In the genomic region with DNA sequence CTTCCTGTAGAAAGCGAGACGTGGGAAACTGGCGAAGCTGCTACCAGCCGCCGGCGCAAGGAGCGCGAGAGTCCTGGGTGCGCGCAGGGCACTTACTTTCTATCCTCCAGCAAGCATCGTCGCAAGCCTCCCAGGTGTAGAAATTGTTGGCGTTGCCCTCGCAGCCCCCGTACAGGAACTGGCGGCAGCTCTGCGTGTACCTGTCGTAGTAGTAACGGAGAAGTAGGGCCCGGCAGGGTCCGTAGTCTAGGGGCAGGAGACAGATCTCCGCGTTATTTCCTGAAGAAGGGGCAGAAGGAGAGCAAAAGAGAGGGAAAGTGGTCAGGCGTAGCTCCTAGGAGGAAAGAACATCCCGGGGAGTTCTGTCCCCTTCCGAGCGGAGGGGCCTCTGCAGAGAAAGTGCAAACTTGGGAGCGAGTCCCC, we compare ENCODE assay signal across 8 cellular contexts. TPM values are rescaled to one million over a fixed set of nuclear protein-coding genes. Genes with fewer than 3 reads are reported as not detected.
DNase-seq lines count a peak whose midpoint lies in the region; ATAC-seq and TF ChIP-seq lines count a peak whose summit lies in the region.

No MANE protein-coding gene starts in this region.

- no peaks in the 10 kb centered on the region for H3K27me3 ChIP-seq in SK-N-SH (ENCODE audit: insufficient read depth)

- peak overlapping the region; percentile 51 for H3K9ac ChIP-seq in SK-N-SH

- H3K27ac Mint-ChIP-seq in activated CD4-positive, alpha-beta T cell treated with anti-CD3 and anti-CD28 coated beads, Interleukin-2, amount 10 ng/mL, durations not matched to agents 7 days and 5 days: no peak overlapping the region

- peaks cover 56% of the 10 kb centered on the region for H3K27me3 Mint-ChIP-seq in activated CD4-positive, alpha-beta T cell treated with anti-CD3 and anti-CD28 coated beads, Interleukin-2, amount 10 ng/mL, durations not matched to agents 7 days and 5 days

- H3K9me2 ChIP-seq in SK-N-SH: 0 out of 2 replicates have a peak, but pooled peaks cover 3% of the 10 kb centered on the region

- no peaks in the 10 kb centered on the region for H3K36me3 Mint-ChIP-seq in activated CD4-positive, alpha-beta T cell treated with anti-CD3 and anti-CD28 coated beads, Interleukin-2, amount 10 ng/mL, durations not matched to agents 7 days and 5 days (ENCODE audit: low read depth)

- peak overlapping the region; percentile 95 for H2AFZ ChIP-seq in SK-N-SH (ENCODE audit: low read depth)

- peaks cover 0 to 9% of the 10 kb centered on the region in 2 experiments for H3K36me3 ChIP-seq in SK-N-SH (replicated peaks in 1 of 2; ENCODE audit: control insufficient read depth in 1 of 2, insufficient read depth in 2 of 2, low read length in 1 of 2)

- peaks cover 7% of the 10 kb centered on the region for H3F3A ChIP-seq in SK-N-SH (replicated peaks; ENCODE audit: insufficient read depth)

- ATAC-seq in HG02870 (IDR thresholded peaks at IDR 0.05; ENCODE audit: unreplicated experiment) (peak; percentile 37), omental fat pad (ENCODE audit: low FRiP score) (peak; percentile 41)

- CTCF ChIA-PET in activated CD4-positive, alpha-beta T cell treated with anti-CD3 and anti-CD28 coated beads, Interleukin-2, amount 10 ng/mL, durations not matched to agents 7 days and 5 days (lab: Charles Lee): interaction anchor here (1.0 kb wide), 1 partner anchor 11 kb away, joined by 3 read pairs; no protein-coding TSS in a partner anchor
- CTCF ChIA-PET in SK-N-SH (lab: Yijun Ruan, JAX): interaction anchor here (0.7 to 5.8 kb wide), 26 partner anchors 8 to 1587 kb away, joined by 3 to 38 read pairs (median 4); partner anchors contain the start of gene GNG11

- peaks cover 10% of the 10 kb centered on the region for H3K4me1 Mint-ChIP-seq in activated CD4-positive, alpha-beta T cell treated with anti-CD3 and anti-CD28 coated beads, Interleukin-2, amount 10 ng/mL, durations not matched to agents 7 days and 5 days

- TF ChIP-seq CTCF in SK-N-SH (IDR thresholded peaks at IDR 0.05) (peak; percentile 23; the same call in 1 of the 2 replicates), fibroblast of pulmonary artery (IDR thresholded peaks at IDR 0.05; ENCODE audit: low read length, missing control alignments) (peak; percentile 11), omental fat pad (IDR thresholded peaks at IDR 0.05) (no peak)

- H3K4me2 ChIP-seq in SK-N-SH: peak overlapping the region; percentile 96

- H3K4me3 Mint-ChIP-seq in activated CD4-positive, alpha-beta T cell treated with anti-CD3 and anti-CD28 coated beads, Interleukin-2, amount 10 ng/mL, durations not matched to agents 7 days and 5 days: peak overlapping the region; percentile 42

- POLR2A ChIA-PET in activated CD4-positive, alpha-beta T cell treated with anti-CD3 and anti-CD28 coated beads, Interleukin-2, amount 10 ng/mL, durations not matched to agents 7 days and 5 days (lab: Charles Lee): no interaction called here
- POLR2A ChIA-PET in SK-N-SH (lab: Yijun Ruan, JAX): no interaction called here

- H3K4me3 ChIP-seq in SK-N-SH (ENCODE audit: low read depth in 2 of 2, low read length in 1 of 2): peak overlapping the region; percentile 79 to 80
- peak overlapping the region; percentile 83 for H3K4me3 ChIP-seq in fibroblast of pulmonary artery (replicated peaks; ENCODE audit: low read depth, low read length)

- H3K9me3 Mint-ChIP-seq in activated CD4-positive, alpha-beta T cell treated with anti-CD3 and anti-CD28 coated beads, Interleukin-2, amount 10 ng/mL, durations not matched to agents 7 days and 5 days: no peaks in the 10 kb centered on the region

- no peak for TF ChIP-seq EP300 in SK-N-SH (IDR thresholded peaks at IDR 0.05; ENCODE audit: borderline replicate concordance in 1 of 2, low read depth in 1 of 2, low read length in 1 of 2)

- H3K79me2 ChIP-seq in SK-N-SH (ENCODE audit: insufficient read depth): no peaks in the 10 kb centered on the region

- H3K4me1 ChIP-seq in SK-N-SH (ENCODE audit: control insufficient read depth in 1 of 2, insufficient read depth in 2 of 2, low read depth in 1 of 2, low read length in 1 of 2): peaks cover 0 to 11% of the 10 kb centered on the region in 2 experiments; a peak in 2 of 4 replicates

- H3K27ac ChIP-seq in SK-N-SH (ENCODE audit: low read depth in 2 of 2, low read length in 1 of 2): peak overlapping the region in 1 of 2 experiments; percentile 53; a peak in 1 of 4 replicates

- WGBS in SK-N-SH (ENCODE audit: low lambda C conversion rate): 3% methylated on average over 27 of the region's 28 CpGs

- peak; percentile 39 for TF ChIP-seq RAD21 in SK-N-SH (IDR thresholded peaks at IDR 0.05; ENCODE audit: low read length)

- no peaks in the 10 kb centered on the region for H3K9me3 ChIP-seq in SK-N-SH

- H4K20me1 ChIP-seq in SK-N-SH (ENCODE audit: insufficient read depth): no peaks in the 10 kb centered on the region

- DNase-seq in activated CD4-positive, alpha-beta T cell treated with anti-CD3 and anti-CD28 coated beads, Interleukin-2, amount 10 ng/mL, durations not matched to agents 7 days and 5 days: no peak
- DNase-seq in activated CD4-positive, alpha-beta T cell treated with anti-CD3 and anti-CD28 coated beads, Interleukin-2, amount 50 U/mL, for 4 hours: no peak
- peak; percentile 69 for DNase-seq in SK-N-SH
- peak; percentile 72 for DNase-seq in fibroblast of pulmonary artery (ENCODE audit: low read depth)
- no peak for DNase-seq in omental fat pad (ENCODE audit: low spot score)
- DNase-seq in SHP77 (lab: John Stamatoyannopoulos, UW): no peak
- no peak for DNase-seq in GOT3 (lab: John Stamatoyannopoulos, UW)

TF ChIP-seq in SK-N-SH, 30 proteins besides CTCF, POLR2A, EP300 and RAD21:
- TF ChIP-seq NRF1 (IDR thresholded peaks at IDR 0.05; ENCODE audit: low read depth, low read length) (peak; percentile 20; the same call in 1 of the 2 replicates), MXI1 (IDR thresholded peaks at IDR 0.05; ENCODE audit: low read depth, low read length) (peak; percentile 29; the same call in 1 of the 2 replicates)
- TF ChIP-seq, protein P1, sequence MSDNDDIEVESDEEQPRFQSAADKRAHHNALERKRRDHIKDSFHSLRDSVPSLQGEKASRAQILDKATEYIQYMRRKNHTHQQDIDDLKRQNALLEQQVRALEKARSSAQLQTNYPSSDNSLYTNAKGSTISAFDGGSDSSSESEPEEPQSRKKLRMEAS (IDR thresholded peaks at IDR 0.05; ENCODE audit: low read depth): 0 out of 2 replicates have a peak, but pooled peaks have one; percentile 29
- TF ChIP-seq, protein P2, sequence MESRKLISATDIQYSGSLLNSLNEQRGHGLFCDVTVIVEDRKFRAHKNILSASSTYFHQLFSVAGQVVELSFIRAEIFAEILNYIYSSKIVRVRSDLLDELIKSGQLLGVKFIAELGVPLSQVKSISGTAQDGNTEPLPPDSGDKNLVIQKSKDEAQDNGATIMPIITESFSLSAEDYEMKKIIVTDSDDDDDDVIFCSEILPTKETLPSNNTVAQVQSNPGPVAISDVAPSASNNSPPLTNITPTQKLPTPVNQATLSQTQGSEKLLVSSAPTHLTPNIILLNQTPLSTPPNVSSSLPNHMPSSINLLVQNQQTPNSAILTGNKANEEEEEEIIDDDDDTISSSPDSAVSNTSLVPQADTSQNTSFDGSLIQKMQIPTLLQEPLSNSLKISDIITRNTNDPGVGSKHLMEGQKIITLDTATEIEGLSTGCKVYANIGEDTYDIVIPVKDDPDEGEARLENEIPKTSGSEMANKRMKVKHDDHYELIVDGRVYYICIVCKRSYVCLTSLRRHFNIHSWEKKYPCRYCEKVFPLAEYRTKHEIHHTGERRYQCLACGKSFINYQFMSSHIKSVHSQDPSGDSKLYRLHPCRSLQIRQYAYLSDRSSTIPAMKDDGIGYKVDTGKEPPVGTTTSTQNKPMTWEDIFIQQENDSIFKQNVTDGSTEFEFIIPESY (IDR thresholded peaks at IDR 0.05; ENCODE audit: borderline replicate concordance, low read depth): no peak

RNA-seq across cellular contexts. Expression of gene TFPI2, which starts 0.5 kb away (rescaled TPM):
- not detected for total RNA-seq in activated CD4-positive, alpha-beta T cell treated with anti-CD3 and anti-CD28 coated beads, Interleukin-2, amount 10 ng/mL, durations not matched to agents 7 days and 5 days
- 16.9 and 17.7 TPM in 2 replicates for polyA plus RNA-seq in SK-N-SH (2012; rRNA removed)
- polyA plus RNA-seq in SK-N-SH (2012; cell fraction: cytosol; rRNA removed): 14.4 and 15.5 TPM in 2 replicates
- 9.0 and 11.9 TPM in 2 replicates for polyA plus RNA-seq in SK-N-SH (2012; cell fraction: nucleus; rRNA removed)
- 100 to 1,000 TPM in 2 of 4 donors, 10 to 100 TPM in 2; 16.2 to 181 (median 81.7) TPM for total RNA-seq in omental fat pad

RNA-seq across cellular contexts. Expression of gene GNGT1, which starts 16.3 kb away (rescaled TPM):
- total RNA-seq in activated CD4-positive, alpha-beta T cell treated with anti-CD3 and anti-CD28 coated beads, Interleukin-2, amount 10 ng/mL, durations not matched to agents 7 days and 5 days: not detected
- 0.15 TPM in 1 of 2 replicates, not detected in the other for polyA plus RNA-seq in SK-N-SH (2012; rRNA removed)
- polyA plus RNA-seq in SK-N-SH (2012; cell fraction: cytosol; rRNA removed): 0.08 and 0.13 TPM in 2 replicates
- polyA plus RNA-seq in SK-N-SH (2012; cell fraction: nucleus; rRNA removed): 0.07 and 0.31 TPM in 2 replicates
- not detected for total RNA-seq in omental fat pad

RNA-seq across cellular contexts. Expression of gene GNG11, which starts 31.5 kb away (rescaled TPM):
- total RNA-seq in activated CD4-positive, alpha-beta T cell treated with anti-CD3 and anti-CD28 coated beads, Interleukin-2, amount 10 ng/mL, durations not matched to agents 7 days and 5 days: not detected
- 9.8 and 11.5 TPM in 2 replicates for polyA plus RNA-seq in SK-N-SH (2012; rRNA removed)
- 13.4 and 17.0 TPM in 2 replicates for polyA plus RNA-seq in SK-N-SH (2012; cell fraction: cytosol; rRNA removed)
- 4.4 and 4.7 TPM in 2 replicates for polyA plus RNA-seq in SK-N-SH (2012; cell fraction: nucleus; rRNA removed)
- 100 to 1,000 TPM in 1 of 4 donors, 10 to 100 TPM in 3; 23.9 to 106 (median 40.9) TPM for total RNA-seq in omental fat pad

Comparison
In these comparisons a context has a peak if more than half of its experiments do, and no peak if none do; other contexts are left out.
1. DNase-seq: peak in SK-N-SH (single experiment) and fibroblast of pulmonary artery (single experiment); none in activated CD4-positive, alpha-beta T cell treated with anti-CD3 and anti-CD28 coated beads, Interleukin-2, amount 10 ng/mL, durations not matched to agents 7 days and 5 days (single experiment), activated CD4-positive, alpha-beta T cell treated with anti-CD3 and anti-CD28 coated beads, Interleukin-2, amount 50 U/mL, for 4 hours (0 of 2), omental fat pad (single experiment), SHP77 (0 of 2) and GOT3 (single experiment).
2. CTCF ChIP-seq: peak in SK-N-SH (single experiment) and fibroblast of pulmonary artery (single experiment); none in omental fat pad (0 of 3).
3. RNA of gene TFPI2, which starts 0.5 kb away (total RNA-seq): 16.2 to 181 TPM in omental fat pad; not detected in activated CD4-positive, alpha-beta T cell treated with anti-CD3 and anti-CD28 coated beads, Interleukin-2, amount 10 ng/mL, durations not matched to agents 7 days and 5 days; every median in the first group is over 10 times any median in the second.
4. RNA of gene GNG11, which starts 31.5 kb away (total RNA-seq): 23.9 to 106 TPM in omental fat pad; not detected in activated CD4-positive, alpha-beta T cell treated with anti-CD3 and anti-CD28 coated beads, Interleukin-2, amount 10 ng/mL, durations not matched to agents 7 days and 5 days; every median in the first group is over 10 times any median in the second.